In the genomic region with DNA sequence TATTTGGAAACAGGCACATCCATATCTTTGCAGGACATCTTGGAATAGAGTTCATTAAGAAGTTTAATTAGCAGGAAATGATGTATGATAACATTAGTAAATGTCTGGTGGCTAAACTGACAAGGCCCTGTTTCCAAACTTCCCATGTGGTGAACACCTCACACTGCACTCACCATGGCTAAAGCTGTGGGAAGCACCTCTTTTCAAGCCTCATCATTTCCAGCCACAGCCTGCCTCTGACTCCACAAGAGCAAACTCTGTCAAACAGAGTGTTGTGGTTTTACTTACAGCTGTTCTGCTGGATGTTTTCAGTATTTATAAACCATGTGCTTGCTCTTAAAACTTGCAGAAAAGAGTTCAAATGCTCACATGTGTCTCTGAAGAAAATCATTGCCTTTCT, we compare ENCODE assay signal across 11 cellular contexts. TPM values are rescaled to one million over a fixed set of nuclear protein-coding genes. Genes with fewer than 3 reads are reported as not detected.
DNase-seq lines count a peak whose midpoint lies in the region; ATAC-seq, FAIRE-seq and TF ChIP-seq lines count a peak whose summit lies in the region.
"Had no signal": no experiment of that assay in that cellular context is flagged by ENCODE, and none has a peak within 500 bp of the region (broad histone marks: within the 10 kb centered on the region; RNA-seq: fewer than 3 reads in every experiment).

No MANE protein-coding gene starts in this region.

- no peaks in the 10 kb centered on the region for H3K9me1 ChIP-seq in keratinocyte (ENCODE audit: control insufficient read depth, extremely low read depth, insufficient read depth, low read length)

- H3K9me3 ChIP-seq in keratinocyte (ENCODE audit: control insufficient read depth, low read depth, low read length): no peaks in the 10 kb centered on the region
- no peaks in the 10 kb centered on the region for H3K9me3 ChIP-seq in thyroid gland

- H3K27ac ChIP-seq in keratinocyte (ENCODE audit: control insufficient read depth, insufficient read depth, low read length): no peak overlapping the region
- H3K27ac ChIP-seq in thyroid gland: no peak overlapping the region
- H3K27ac ChIP-seq: coronary artery had no signal

- H3K4me1 ChIP-seq in keratinocyte (ENCODE audit: control insufficient read depth, extremely low read depth, insufficient read depth, low read length): peaks cover 8% of the 10 kb centered on the region
- no peaks in the 10 kb centered on the region for H3K4me1 ChIP-seq in thyroid gland

- H3K4me2 ChIP-seq in keratinocyte (ENCODE audit: control insufficient read depth, extremely low read depth, insufficient read depth, low read depth, low read length): no peak overlapping the region

- peak; percentile 41 to 58 for ATAC-seq in activated CD4-positive, CD25-positive, alpha-beta regulatory T cell treated with anti-CD3 and anti-CD28 coated beads, Interleukin-2, amount 50 U/mL, for 24 hours
- peak; percentile 57 for ATAC-seq in HG02938 (IDR thresholded peaks at IDR 0.05; ENCODE audit: unreplicated experiment)

- no peak overlapping the region for H2AFZ ChIP-seq in keratinocyte (ENCODE audit: control insufficient read depth, low read length)

- no peak overlapping the region for H3K9ac ChIP-seq in keratinocyte (ENCODE audit: control insufficient read depth, extremely low read depth, insufficient read depth, low read length)

- dilution Hi-C loops in keratinocyte (cut with MboI; ENCODE audit: extremely low pct_ligation_motif_present, low sequenced_read_pairs): no loop called here

- TF ChIP-seq POLR2A in thyroid gland (IDR thresholded peaks at IDR 0.05): no peak

- FAIRE-seq in keratinocyte (lab: Jason Lieb, UNC): peak; percentile 23
- FAIRE-seq: frontal cortex, kidney had no signal

- no peaks in the 10 kb centered on the region for H4K20me1 ChIP-seq in keratinocyte (ENCODE audit: control insufficient read depth, extremely low read depth, insufficient read depth, low read length)

- H3K79me2 ChIP-seq in keratinocyte (ENCODE audit: control insufficient read depth, insufficient read depth, low read length): no peaks in the 10 kb centered on the region

- intact Hi-C loops in thyroid gland (cut with DNase I): no loop called here

- no peaks in the 10 kb centered on the region for H3K36me3 ChIP-seq in keratinocyte (ENCODE audit: control insufficient read depth in 2 of 2, extremely low read depth in 1 of 2, insufficient read depth in 2 of 2, low read length in 2 of 2)
- H3K36me3 ChIP-seq in thyroid gland: no peaks in the 10 kb centered on the region

- TF ChIP-seq CTCF in keratinocyte (optimal IDR thresholded peaks at IDR 0.05 in 1 of 3, IDR thresholded peaks at IDR 0.05 in 1 of 3, conservative IDR thresholded peaks at IDR 0.05 in 1 of 3; ENCODE audit: extremely low read depth in 1 of 3, insufficient read depth in 2 of 3, low read length in 3 of 3) (peak in 1 of 3 experiments; percentile 27), thyroid gland (IDR thresholded peaks at IDR 0.05) (no peak)

- H3K4me3 ChIP-seq in keratinocyte (ENCODE audit: control insufficient read depth in 2 of 3, extremely low read depth in 1 of 3, insufficient read depth in 2 of 3, low read depth in 1 of 3, low read length in 3 of 3) (no peak overlapping the region), thyroid gland (replicated peaks in 1 of 3) (no peak overlapping the region)
- H3K4me3 ChIP-seq: coronary artery had no signal

- H3K27me3 ChIP-seq in keratinocyte (ENCODE audit: control insufficient read depth, extremely low read depth, insufficient read depth, low read length) (no peaks in the 10 kb centered on the region), thyroid gland (no peaks in the 10 kb centered on the region)

- DNase-seq in activated CD4-positive, CD25-positive, alpha-beta regulatory T cell (lab: John Stamatoyannopoulos, UW): no peak
- no peak for DNase-seq in keratinocyte (ENCODE audit: low read depth, low spot score)
- DNase-seq in thyroid gland: no peak
- no peak for DNase-seq in UCSD-AML1 (lab: John Stamatoyannopoulos, UW; ENCODE audit: unreplicated experiment)
- DNase-seq: kidney, NCI-H1048, NCI-H446 had no signal

RNA-seq across cellular contexts. Expression of a gene that starts 14.9 kb away (rescaled TPM):
- 50.2 to 67.0 TPM (median 60.7 TPM) in 3 replicates for polyA plus RNA-seq in keratinocyte
- polyA plus RNA-seq in keratinocyte (2011; ENCODE audit: low read depth): 47.3 TPM
- 38.4 and 41.6 TPM in 2 replicates for polyA plus RNA-seq in keratinocyte (2011; cell fraction: cytosol; rRNA removed)
- 16.5 and 25.5 TPM in 2 replicates for polyA plus RNA-seq in keratinocyte (2011; cell fraction: nucleus; rRNA removed)
- polyA plus RNA-seq in keratinocyte (2012; ENCODE audit: low replicate concordance): 33.3 and 74.3 TPM in 2 replicates
- polyA minus RNA-seq in keratinocyte: 8.0 to 16.1 TPM (median 9.6 TPM) in 3 replicates
- 42.8 TPM for polyA minus RNA-seq in keratinocyte (2011; cell fraction: cytosol; rRNA and poly(A)+ RNA removed)
- 6.8 and 10.2 TPM in 2 replicates for polyA minus RNA-seq in keratinocyte (2011; cell fraction: nucleus; rRNA and poly(A)+ RNA removed)
- total RNA-seq in thyroid gland: 10 to 100 TPM; 19.1 to 78.2 (median 57.9) TPM

RNA-seq across cellular contexts. Expression of a gene that starts 35.5 kb away (rescaled TPM):
- 12.8 to 17.1 TPM (median 13.5 TPM) in 3 replicates for polyA plus RNA-seq in keratinocyte
- 37.3 TPM for polyA plus RNA-seq in keratinocyte (2011; ENCODE audit: low read depth)
- polyA plus RNA-seq in keratinocyte (2011; cell fraction: cytosol; rRNA removed): 6.9 and 14.0 TPM in 2 replicates
- polyA plus RNA-seq in keratinocyte (2011; cell fraction: nucleus; rRNA removed): 17.1 and 24.5 TPM in 2 replicates
- 13.5 and 17.0 TPM in 2 replicates for polyA plus RNA-seq in keratinocyte (2012; ENCODE audit: low replicate concordance)
- polyA minus RNA-seq in keratinocyte: 8.2 to 27.8 TPM (median 19.3 TPM) in 3 replicates
- polyA minus RNA-seq in keratinocyte (2011; cell fraction: cytosol; rRNA and poly(A)+ RNA removed): 9.2 TPM
- polyA minus RNA-seq in keratinocyte (2011; cell fraction: nucleus; rRNA and poly(A)+ RNA removed): 18.5 and 36.0 TPM in 2 replicates
- total RNA-seq in thyroid gland: 10 to 100 TPM; 23.7 to 31.8 (median 28.8) TPM

RNA-seq across cellular contexts. Expression of a gene that starts 35.8 kb away (rescaled TPM):
- 2.0 to 21.9 TPM (median 13.0 TPM) in 3 replicates for polyA plus RNA-seq in keratinocyte
- polyA plus RNA-seq in keratinocyte (2011; ENCODE audit: low read depth): 1.6 TPM
- 1.9 and 3.4 TPM in 2 replicates for polyA plus RNA-seq in keratinocyte (2011; cell fraction: cytosol; rRNA removed)
- 1.0 and 1.9 TPM in 2 replicates for polyA plus RNA-seq in keratinocyte (2011; cell fraction: nucleus; rRNA removed)
- 17.5 and 21.5 TPM in 2 replicates for polyA plus RNA-seq in keratinocyte (2012; ENCODE audit: low replicate concordance)
- 1.1 to 3.9 TPM (median 1.9 TPM) in 3 replicates for polyA minus RNA-seq in keratinocyte
- not detected for polyA minus RNA-seq in keratinocyte (2011; cell fraction: cytosol; rRNA and poly(A)+ RNA removed)
- 2.5 TPM in 1 of 2 replicates, not detected in the other for polyA minus RNA-seq in keratinocyte (2011; cell fraction: nucleus; rRNA and poly(A)+ RNA removed)
- 10 to 100 TPM in 2 of 4 donors, 1 to 10 TPM in 2; 1.3 to 23.9 (median 9.9) TPM for total RNA-seq in thyroid gland

RNA-seq across cellular contexts. Expression of a gene that starts 47.6 kb away (rescaled TPM):
- polyA plus RNA-seq in keratinocyte: 0.01 TPM in 1 of 3 replicates, not detected in the others
- polyA plus RNA-seq in keratinocyte (2011; ENCODE audit: low read depth): not detected
- polyA plus RNA-seq in keratinocyte (2011; cell fraction: cytosol; rRNA removed): 0.01 and 0.02 TPM in 2 replicates
- 0.01 and 0.05 TPM in 2 replicates for polyA plus RNA-seq in keratinocyte (2011; cell fraction: nucleus; rRNA removed)
- polyA plus RNA-seq in keratinocyte (2012; ENCODE audit: low replicate concordance): not detected in 2 replicates
- polyA minus RNA-seq in keratinocyte: not detected in 3 replicates
- not detected for polyA minus RNA-seq in keratinocyte (2011; cell fraction: cytosol; rRNA and poly(A)+ RNA removed)
- polyA minus RNA-seq in keratinocyte (2011; cell fraction: nucleus; rRNA and poly(A)+ RNA removed): not detected in 2 replicates
- total RNA-seq in thyroid gland: under 1 TPM in 2 of 4 donors, not detected in 2; 0.11 to 0.13 TPM
- total RNA-seq: kidney had no signal
